In genomic region chr6:134878136-134878535, GRCh38 we compare ENCODE assay signal across 27 cellular contexts.
"Had no signal": no experiment of that assay in that cellular context is flagged by ENCODE, and none has a peak within 500 bp of the region (broad histone marks: within the 10 kb centered on the region; RNA-seq: fewer than 3 reads in every experiment).

No MANE protein-coding gene starts in this region.

- H3K4me2 ChIP-seq: neural progenitor cell, smooth muscle cell had no signal

- DNase-seq: activated CD4-positive, alpha-beta memory T cell treated with anti-CD3 and anti-CD28 coated beads for 36 hours; activated CD4-positive, alpha-beta T cell treated with anti-CD3 and anti-CD28 coated beads, Interleukin-2, amount 10 ng/mL, durations not matched to agents 24 days and 14 days; activated CD4-positive, CD25-positive, alpha-beta regulatory T cell treated with anti-CD3 and anti-CD28 coated beads, Interleukin-2, amount 50 U/mL, for 72 hours; activated CD8-positive, alpha-beta memory T cell treated with anti-CD3 and anti-CD28 coated beads, Interleukin-2, amount 50 U/mL, for 4 hours; activated effector memory CD4-positive, alpha-beta T cell treated with anti-CD3 and anti-CD28 coated beads, Interleukin-2, amount 50 U/mL, for 16 hours; activated naive CD4-positive, alpha-beta T cell treated with anti-CD3 and anti-CD28 coated beads for 36 hours; activated naive CD8-positive, alpha-beta T cell treated with anti-CD3 and anti-CD28 coated beads, Interleukin-2, amount 10 ng/mL, durations not matched to agents 7 days and 5 days; activated T-cell treated with anti-CD3 and anti-CD28 coated beads, Interleukin-2, amount 50 U/mL, for 1 hour; amniotic stem cell; hippocampal formation; kidney; natural killer cell; occipital lobe; psoas muscle; sigmoid colon; stimulated activated CD4-positive, alpha-beta T cell treated with anti-CD3 and anti-CD28 coated beads, Interleukin-1b, Interleukin-23, amount 100 ng/mL, for 48 hours; stimulated activated CD4-positive, alpha-beta T cell treated with anti-CD3 and anti-CD28 coated beads, Interleukin-4, amount 100 ng/mL, for 4 hours; stimulated activated CD8-positive, alpha-beta memory T cell treated with anti-CD3 and anti-CD28 coated beads, Interleukin-4, amount 100 ng/mL, for 48 hours; stimulated activated naive CD8-positive, alpha-beta T cell treated with anti-CD3 and anti-CD28 coated beads, Interleukin-15, amount 100 ng/mL, for 72 hours; T-helper 17 cell; T1000; tibial artery had no signal

- H3K4me1 ChIP-seq: breast epithelium, gastroesophageal sphincter, neural progenitor cell, sigmoid colon had no signal

- H3K27me3 ChIP-seq: breast epithelium, gastroesophageal sphincter, neural progenitor cell, tibial artery had no signal

- H3K36me3 ChIP-seq: breast epithelium, gastroesophageal sphincter, neural progenitor cell, sigmoid colon, tibial artery had no signal

- H3K9ac ChIP-seq: neural progenitor cell, parathyroid adenoma had no signal

- H3K79me2 ChIP-seq: parathyroid adenoma had no signal

- H3K27ac ChIP-seq: breast epithelium, gastroesophageal sphincter, neural progenitor cell, parathyroid adenoma, psoas muscle, sigmoid colon, tibial artery had no signal

- H3K4me3 ChIP-seq: breast epithelium, gastroesophageal sphincter, neural progenitor cell, psoas muscle, sigmoid colon, smooth muscle cell, tibial artery had no signal
